17 cellular contexts compared by ENCODE assay signal in the genomic region with DNA sequence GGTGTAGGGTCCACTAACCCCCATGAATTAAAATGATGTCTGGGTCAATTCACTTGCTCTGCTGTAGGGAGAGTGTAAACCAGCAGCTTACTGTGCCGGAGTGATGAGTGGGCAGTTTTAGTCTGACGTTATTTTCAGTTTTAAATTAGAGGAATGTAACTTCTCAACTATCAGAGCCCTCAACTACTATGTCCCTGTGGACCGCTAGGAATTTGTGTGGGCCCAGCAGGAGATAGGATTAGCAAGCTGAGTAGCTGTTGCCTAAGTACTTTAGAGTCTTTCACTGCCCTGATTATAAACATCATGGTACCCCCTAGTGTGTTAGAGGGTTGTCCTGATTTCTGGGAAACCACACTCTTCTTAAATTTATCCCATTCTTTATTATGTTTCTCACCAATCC. TPM values are rescaled to one million over a fixed set of nuclear protein-coding genes. Genes with fewer than 3 reads are reported as not detected.
A peak's percentile ranks its signal among the peaks of the same experiment; 100 is the strongest.
DNase-seq lines count a peak whose midpoint lies in the region; ATAC-seq and TF ChIP-seq lines count a peak whose summit lies in the region.
"Had no signal": no experiment of that assay in that cellular context is flagged by ENCODE, and none has a peak within 500 bp of the region (broad histone marks: within the 10 kb centered on the region; RNA-seq: fewer than 3 reads in every experiment).

No MANE protein-coding gene starts in this region.

- H2BK5ac ChIP-seq in neuronal stem cell (ENCODE audit: low read length) = no peak overlapping the region

- H3K14ac ChIP-seq in neuronal stem cell (ENCODE audit: low read length) = no peak overlapping the region

- no peaks in the 10 kb centered on the region for H4K20me1 ChIP-seq in osteoblast (ENCODE audit: insufficient read depth, low read length)

- H2BK120ac ChIP-seq in neuronal stem cell (ENCODE audit: low read depth, low read length) = no peak overlapping the region

- H3K4me2 ChIP-seq in osteoblast (ENCODE audit: insufficient read depth, low read length) (peak overlapping the region; percentile 47), neuronal stem cell (ENCODE audit: insufficient read depth, low read length, poor library complexity, severe bottlenecking) (no peak overlapping the region)

- H3K9ac ChIP-seq in neuronal stem cell (ENCODE audit: low read depth, low read length, poor library complexity) = no peak overlapping the region

- H3K4me3 ChIP-seq in MG63 (no peak overlapping the region), osteoblast (ENCODE audit: insufficient read depth, low read length) (no peak overlapping the region), neuronal stem cell (ENCODE audit: low read length in 2 of 2) (no peak overlapping the region)

- H3K27ac ChIP-seq in osteoblast (ENCODE audit: low read depth, low read length) = peak overlapping the region; percentile 83
- no peak overlapping the region for H3K27ac ChIP-seq in neuronal stem cell (replicated peaks; ENCODE audit: low read length)

- H2AFZ ChIP-seq in osteoblast (ENCODE audit: low read length) (peak overlapping the region; percentile 33), neuronal stem cell (ENCODE audit: low read length) (no peak overlapping the region)

- H3K36me3 ChIP-seq in MG63 = no peaks in the 10 kb centered on the region
- no peaks in the 10 kb centered on the region for H3K36me3 ChIP-seq in osteoblast (ENCODE audit: insufficient read depth, low read length)
- peaks cover 0 to 6% of the 10 kb centered on the region in 2 donors for H3K36me3 ChIP-seq in neuronal stem cell (replicated peaks in 1 of 2; ENCODE audit: control insufficient read depth in 2 of 2, insufficient read depth in 2 of 2, low read length in 2 of 2)

- no peak overlapping the region for H2BK15ac ChIP-seq in neuronal stem cell (ENCODE audit: low read length)

- no peaks in the 10 kb centered on the region for H3K27me3 ChIP-seq in MG63
- H3K27me3 ChIP-seq in osteoblast (ENCODE audit: insufficient read depth, low read length) = no peaks in the 10 kb centered on the region
- H3K27me3 ChIP-seq in neuronal stem cell (ENCODE audit: control insufficient read depth in 3 of 3, insufficient read depth in 3 of 3, low read depth in 1 of 3, low read length in 3 of 3) = no peaks in the 10 kb centered on the region

- no peak overlapping the region for H4K91ac ChIP-seq in neuronal stem cell (ENCODE audit: low read depth, low read length, poor library complexity)

- H3K4me1 ChIP-seq in osteoblast (ENCODE audit: insufficient read depth, low read length) (peaks cover 15% of the 10 kb centered on the region), neuronal stem cell (ENCODE audit: control insufficient read depth in 2 of 2, insufficient read depth in 1 of 2, low read depth in 1 of 2, low read length in 2 of 2) (peaks cover 0 to 3% of the 10 kb centered on the region in 2 donors)

- WGBS in neuronal stem cell (ENCODE audit: extremely low coverage in 2 of 2, insufficient read length in 2 of 2, insufficient replicate concordance in 1 of 2), 2 donors = no CpG with 5 or more reads among the region's 3 CpGs

- no peak overlapping the region for H3K23ac ChIP-seq in neuronal stem cell (ENCODE audit: low read depth, low read length, poor library complexity)

- H3K18ac ChIP-seq in neuronal stem cell (ENCODE audit: low read length) = no peak overlapping the region

- no peak overlapping the region for H3K4ac ChIP-seq in neuronal stem cell (ENCODE audit: low read length)

- no peak overlapping the region for H2BK12ac ChIP-seq in neuronal stem cell (ENCODE audit: low read length)

- no peaks in the 10 kb centered on the region for H3K79me2 ChIP-seq in osteoblast (ENCODE audit: insufficient read depth, low read length)

- DNase-seq in Daoy (ENCODE audit: low read depth) (peak; percentile 47), MG63 (peak; percentile 30), fibroblast of peridontal ligament (ENCODE audit: extremely low read depth) (peak; percentile 97), osteoblast (ENCODE audit: insufficient read length, low spot score, missing footprints) (peak; percentile 95), neuronal stem cell (ENCODE audit: low spot score) (no peak), SK-N-DZ (ENCODE audit: low spot score) (no peak), posterior cingulate gyrus (no peak)
- DNase-seq: activated CD8-positive, alpha-beta memory T cell treated with anti-CD3 and anti-CD28 coated beads for 24 hours; activated naive CD4-positive, alpha-beta T cell treated with Interleukin-2 at 50 U/mL for 16 hours; Calu3; foreskin melanocyte; kidney; naive B cell; NCI-H187; NCI-H69 had no signal

- H4K8ac ChIP-seq in neuronal stem cell (ENCODE audit: low read depth, low read length) = no peak overlapping the region

- intact Hi-C loops in posterior cingulate gyrus (cut with DNase I) = no loop called here

- ATAC-seq in HG03039 (IDR thresholded peaks at IDR 0.05; ENCODE audit: unreplicated experiment) = no peak

- H2AK5ac ChIP-seq in neuronal stem cell (ENCODE audit: low read depth, low read length) = no peak overlapping the region

- TF ChIP-seq CTCF in osteoblast (IDR thresholded peaks at IDR 0.05; ENCODE audit: extremely low read depth, low read depth, low read length) = no peak

- H3K9me3 ChIP-seq in MG63 (no peaks in the 10 kb centered on the region), osteoblast (ENCODE audit: low read depth, low read length) (no peaks in the 10 kb centered on the region), neuronal stem cell (replicated peaks in 1 of 2; ENCODE audit: control insufficient read depth in 2 of 2, insufficient read depth in 1 of 2, low read depth in 1 of 2, low read length in 2 of 2) (no peaks in the 10 kb centered on the region)

- H3K79me1 ChIP-seq in neuronal stem cell (ENCODE audit: low read depth, low read length) = no peaks in the 10 kb centered on the region

RNA-seq across cellular contexts. Expression of a gene that starts 11.4 kb away (rescaled TPM):
- total RNA-seq in Daoy (2014; rRNA removed; shearing (Covaris generic)) = 0.11 and 0.18 TPM in 2 replicates
- total RNA-seq in MG63 (2014; rRNA removed; shearing (Covaris generic); ENCODE audit: low replicate concordance) = not detected in 2 replicates
- total RNA-seq in osteoblast = 0.36 and 0.88 TPM in 2 replicates
- polyA plus RNA-seq in neuronal stem cell (2013, experiment 1 of 2) = 0.04 TPM
- polyA plus RNA-seq in neuronal stem cell (2013, experiment 2 of 2) = 0.10 TPM
- polyA plus RNA-seq in SK-N-DZ (2014; cell fraction: cytosol; rRNA removed) = not detected in 2 replicates
- polyA plus RNA-seq in SK-N-DZ (2014; cell fraction: nucleus; rRNA removed) = not detected in 2 replicates
- total RNA-seq: skeletal muscle tissue had no signal

Comparison
In these comparisons a context has a peak if more than half of its experiments do, and no peak if none do; other contexts are left out.
1. DNase-seq: peak in Daoy (single experiment), MG63 (single experiment), fibroblast of peridontal ligament (single experiment) and osteoblast (single experiment); none in neuronal stem cell (single experiment), SK-N-DZ (single experiment) and posterior cingulate gyrus (0 of 10).